Comparison of ENCODE assay signal across 16 cellular contexts in the genomic region with DNA sequence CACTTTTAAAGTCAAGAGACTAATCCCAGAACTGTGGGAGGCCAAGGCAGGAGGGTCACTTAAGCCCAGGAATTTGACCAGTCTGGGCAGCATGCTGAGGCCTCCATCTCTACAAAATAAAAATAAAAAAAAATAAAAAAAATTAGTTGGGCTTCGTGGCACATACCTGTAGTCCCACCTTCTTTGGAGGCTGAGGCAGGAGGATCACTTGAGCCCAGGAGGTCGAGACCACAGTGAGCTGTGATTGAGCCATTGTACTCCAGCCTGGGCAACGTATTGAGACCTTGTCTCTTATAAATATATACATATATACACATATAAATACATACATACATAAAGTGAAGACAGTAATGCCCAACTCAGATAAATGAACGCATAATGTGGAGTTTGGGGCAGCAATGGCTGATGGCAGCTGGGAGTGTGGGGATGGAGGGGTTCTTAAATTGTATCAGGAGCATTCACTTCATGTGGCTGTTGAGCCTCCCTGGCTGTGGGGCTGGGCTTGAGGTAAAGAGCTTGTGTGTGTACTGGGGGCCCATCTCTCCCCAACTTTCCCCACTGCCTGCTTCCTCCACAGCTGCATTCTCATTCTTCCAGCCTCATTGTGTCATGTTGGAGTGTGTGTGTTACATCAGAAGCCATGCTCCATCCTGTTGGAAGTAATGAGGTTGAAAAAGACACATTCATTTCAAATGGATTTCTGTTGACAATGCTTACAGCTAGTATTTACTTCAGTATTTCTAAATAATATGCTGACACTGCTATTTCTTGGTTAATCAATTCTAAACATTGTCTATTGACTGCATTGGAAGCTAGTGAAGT.
DNase-seq lines count a peak whose midpoint lies in the region; ATAC-seq, FAIRE-seq and TF ChIP-seq lines count a peak whose summit lies in the region.
"Had no signal": no experiment of that assay in that cellular context is flagged by ENCODE, and none has a peak within 500 bp of the region (broad histone marks: within the 10 kb centered on the region; RNA-seq: fewer than 3 reads in every experiment).

No MANE protein-coding gene starts in this region.

- no peak overlapping the region for H3K27ac Mint-ChIP-seq in activated CD4-positive, alpha-beta memory T cell treated with anti-CD3 and anti-CD28 coated beads, Interleukin-2, amount 10 ng/mL, durations not matched to agents 7 days and 5 days
- H3K27ac Mint-ChIP-seq in activated CD4-positive, alpha-beta memory T cell treated with anti-CD3 and anti-CD28 coated beads for 36 hours = no peak overlapping the region
- H3K27ac Mint-ChIP-seq in activated T-helper 17 cell treated with anti-CD3 and anti-CD28 coated beads, Interleukin-2, amount 50 U/mL, for 72 hours = no peak overlapping the region

- H3K27ac ChIP-seq in WERI-Rb-1 (peak overlapping the region; percentile 80), HepG2 (ENCODE audit: extremely low read length, insufficient read depth, low read length) (no peak overlapping the region), stomach (no peak overlapping the region)
- H3K27ac ChIP-seq: 22Rv1, BLaER1 had no signal

- H3K9me3 ChIP-seq in WERI-Rb-1 (ENCODE audit: severe bottlenecking) = no peaks in the 10 kb centered on the region
- H3K9me3 ChIP-seq in HepG2 (ENCODE audit: low read length) = no peaks in the 10 kb centered on the region
- H3K9me3 ChIP-seq in stomach = no peaks in the 10 kb centered on the region
- H3K9me3 ChIP-seq: HAP-1 had no signal

- H3K36me3 ChIP-seq in WERI-Rb-1 = no peaks in the 10 kb centered on the region
- no peaks in the 10 kb centered on the region for H3K36me3 ChIP-seq in HepG2 (replicated peaks in 1 of 2; ENCODE audit: control insufficient read depth in 1 of 2, insufficient read depth in 2 of 2, low read length in 2 of 2)
- no peaks in the 10 kb centered on the region for H3K36me3 ChIP-seq in stomach
- H3K36me3 ChIP-seq: BLaER1, HAP-1 had no signal

- FAIRE-seq in HepG2 (lab: Jason Lieb, UNC) = no peak

- no peak overlapping the region for H3K9ac ChIP-seq in HepG2 (ENCODE audit: insufficient read depth, low read depth, low read length)
- H3K9ac ChIP-seq: BLaER1 had no signal

- in situ Hi-C loops in HepG2 (cut with HindIII; ENCODE audit: extremely low pct_ligation_motif_present, low pct_unique_long_range_greater_than_20kb) = no loop called here

- 21% methylated on average over 4 of the region's 4 CpGs for WGBS in HepG2 (ENCODE audit: low lambda C conversion rate)
- 82 to 92% (median 86%) methylated on average over 4 of the region's 4 CpGs for WGBS in stomach, 5 donors

- no peak overlapping the region for H2AFZ ChIP-seq in HepG2 (ENCODE audit: low read length)

- POLR2A ChIA-PET in activated CD4-positive, alpha-beta memory T cell treated with anti-CD3 and anti-CD28 coated beads, Interleukin-2, amount 10 ng/mL, durations not matched to agents 7 days and 5 days (lab: Charles Lee) = no interaction called here
- POLR2A ChIA-PET in activated CD4-positive, alpha-beta memory T cell treated with anti-CD3 and anti-CD28 coated beads for 36 hours (lab: Charles Lee) = no interaction called here
- POLR2A ChIA-PET in HepG2 (lab: Yijun Ruan, JAX) = no interaction called here

- TF ChIP-seq EP300 in HepG2 (IDR thresholded peaks at IDR 0.05; ENCODE audit: low read depth in 2 of 2, low read length in 2 of 2) (no peak), HepG2 (CRISPR knock-in tag; IDR thresholded peaks at IDR 0.05; ENCODE audit: borderline replicate concordance) (no peak), stomach (IDR thresholded peaks at IDR 0.05) (no peak)

- H3K4me3 ChIP-seq in WERI-Rb-1 (ENCODE audit: low read depth, low read length) (no peak overlapping the region), HepG2 (replicated peaks in 1 of 3; ENCODE audit: insufficient read depth in 1 of 3, low read depth in 2 of 3, low read length in 3 of 3) (no peak overlapping the region), stomach (no peak overlapping the region)
- H3K4me3 ChIP-seq: BLaER1, HAP-1 had no signal

- TF ChIP-seq POLR2A in HepG2 (IDR thresholded peaks at IDR 0.05; ENCODE audit: insufficient read depth in 1 of 2, low read depth in 2 of 2, low read length in 2 of 2) (no peak), stomach (IDR thresholded peaks at IDR 0.05) (no peak)

- intact Hi-C loops in activated CD4-positive, alpha-beta memory T cell treated with anti-CD3 and anti-CD28 coated beads for 36 hours (cut with micrococcal nuclease) = no loop called here
- intact Hi-C loops in HepG2 (cut with micrococcal nuclease; ENCODE audit: unreplicated experiment) = no loop called here
- intact Hi-C loops in stomach (cut with DNase I; ENCODE audit: low total_unique reads) = no loop called here

- no peaks in the 10 kb centered on the region for H4K20me1 ChIP-seq in HepG2 (ENCODE audit: insufficient read depth, low read length)
- H4K20me1 ChIP-seq: BLaER1 had no signal

- ATAC-seq in HepG2 = no peak
- ATAC-seq in activated T-helper 17 cell treated with anti-CD3 and anti-CD28 coated beads, Interleukin-2, amount 50 U/mL, for 72 hours (replicated peaks) = no peak

- H3K79me2 ChIP-seq in HepG2 (ENCODE audit: insufficient read depth, low read length) = no peaks in the 10 kb centered on the region

- no peaks in the 10 kb centered on the region for H3K27me3 Mint-ChIP-seq in activated CD4-positive, alpha-beta memory T cell treated with anti-CD3 and anti-CD28 coated beads, Interleukin-2, amount 10 ng/mL, durations not matched to agents 7 days and 5 days
- H3K27me3 Mint-ChIP-seq in activated CD4-positive, alpha-beta memory T cell treated with anti-CD3 and anti-CD28 coated beads for 36 hours = peaks cover 2% of the 10 kb centered on the region
- peaks cover 3% of the 10 kb centered on the region for H3K27me3 Mint-ChIP-seq in activated T-helper 17 cell treated with anti-CD3 and anti-CD28 coated beads, Interleukin-2, amount 50 U/mL, for 72 hours

- no peaks in the 10 kb centered on the region for H3K36me3 Mint-ChIP-seq in activated CD4-positive, alpha-beta memory T cell treated with anti-CD3 and anti-CD28 coated beads, Interleukin-2, amount 10 ng/mL, durations not matched to agents 7 days and 5 days (ENCODE audit: low read depth)
- H3K36me3 Mint-ChIP-seq in activated CD4-positive, alpha-beta memory T cell treated with anti-CD3 and anti-CD28 coated beads for 36 hours = no peaks in the 10 kb centered on the region
- H3K36me3 Mint-ChIP-seq in activated T-helper 17 cell treated with anti-CD3 and anti-CD28 coated beads, Interleukin-2, amount 50 U/mL, for 72 hours (ENCODE audit: low read depth) = no peaks in the 10 kb centered on the region

- no peaks in the 10 kb centered on the region for H3K9me3 Mint-ChIP-seq in activated CD4-positive, alpha-beta memory T cell treated with anti-CD3 and anti-CD28 coated beads, Interleukin-2, amount 10 ng/mL, durations not matched to agents 7 days and 5 days
- peaks cover 5% of the 10 kb centered on the region for H3K9me3 Mint-ChIP-seq in activated CD4-positive, alpha-beta memory T cell treated with anti-CD3 and anti-CD28 coated beads for 36 hours
- no peaks in the 10 kb centered on the region for H3K9me3 Mint-ChIP-seq in activated T-helper 17 cell treated with anti-CD3 and anti-CD28 coated beads, Interleukin-2, amount 50 U/mL, for 72 hours

- BruUV-seq in HepG2 (replicated peaks; lab: Mats Ljungman, UMichigan) = no TSS peak

- CTCF ChIA-PET in activated CD4-positive, alpha-beta memory T cell treated with anti-CD3 and anti-CD28 coated beads, Interleukin-2, amount 10 ng/mL, durations not matched to agents 7 days and 5 days (lab: Charles Lee) = no interaction called here
- CTCF ChIA-PET in activated CD4-positive, alpha-beta memory T cell treated with anti-CD3 and anti-CD28 coated beads for 36 hours (lab: Charles Lee) = interaction anchor here (0.7 kb wide), 1 partner anchor 1440 kb away, joined by 3 read pairs; no protein-coding TSS in a partner anchor
- CTCF ChIA-PET in HepG2 (lab: Yijun Ruan, JAX; ENCODE audit: low intra/inter-chr PET ratio, low total read pairs) = no interaction called here

- DNase-seq in activated CD4-positive, alpha-beta memory T cell treated with anti-CD3 and anti-CD28 coated beads, Interleukin-2, amount 10 ng/mL, durations not matched to agents 7 days and 5 days = peak; percentile 9
- no peak for DNase-seq in activated CD4-positive, alpha-beta memory T cell treated with anti-CD3 and anti-CD28 coated beads for 36 hours
- DNase-seq in WERI-Rb-1 (no peak), HepG2 (ENCODE audit: low spot score) (no peak), stomach (peak; percentile 13), NCI-H82 treated with DMSO at 0.1 percent for 48 hours (lab: John Stamatoyannopoulos, UW; ENCODE audit: unreplicated experiment) (no peak)
- no peak for DNase-seq in activated CD4-positive, alpha-beta T cell treated with anti-CD3 and anti-CD28 coated beads, Interleukin-2, amount 50 U/mL, for 48 hours
- DNase-seq: EL, Karpas-422, NCI-H1105 treated with DMSO at 0.1 percent for 48 hours, NCI-H187, NCI-H446 had no signal

- H3K4me1 Mint-ChIP-seq in activated CD4-positive, alpha-beta memory T cell treated with anti-CD3 and anti-CD28 coated beads, Interleukin-2, amount 10 ng/mL, durations not matched to agents 7 days and 5 days = no peaks in the 10 kb centered on the region
- H3K4me1 Mint-ChIP-seq in activated CD4-positive, alpha-beta memory T cell treated with anti-CD3 and anti-CD28 coated beads for 36 hours (ENCODE audit: low read depth) = no peaks in the 10 kb centered on the region
- H3K4me1 Mint-ChIP-seq in activated T-helper 17 cell treated with anti-CD3 and anti-CD28 coated beads, Interleukin-2, amount 50 U/mL, for 72 hours = no peaks in the 10 kb centered on the region

- H3K4me1 ChIP-seq in HepG2 (ENCODE audit: insufficient read depth, low read length) (peaks cover 12% of the 10 kb centered on the region; the same call in 1 of the 2 replicates), stomach (peaks cover 0 to 19% (median 3%) of the 10 kb centered on the region in 4 donors)
- H3K4me1 ChIP-seq: HAP-1 had no signal

- H3K27me3 ChIP-seq in WERI-Rb-1 (ENCODE audit: insufficient read depth, low read depth, severe bottlenecking) (no peaks in the 10 kb centered on the region), HepG2 (ENCODE audit: control insufficient read depth in 1 of 2, insufficient read depth in 2 of 2, low read length in 2 of 2) (no peaks in the 10 kb centered on the region; a peak in 1 of 5 replicates), stomach (no peaks in the 10 kb centered on the region)
- H3K27me3 ChIP-seq: BLaER1 had no signal

- TF ChIP-seq CTCF in WERI-Rb-1 (IDR thresholded peaks at IDR 0.05; ENCODE audit: low read depth, low read length) = no peak
- no peak for TF ChIP-seq CTCF in HepG2 (CRISPR knock-in tag; IDR thresholded peaks at IDR 0.05)
- no peak for TF ChIP-seq CTCF in stomach (IDR thresholded peaks at IDR 0.05)

- H3K4me2 ChIP-seq in HepG2 (ENCODE audit: low read depth, low read length) = no peak overlapping the region

- TF ChIP-seq RAD21 in HepG2 (CRISPR knock-in tag; IDR thresholded peaks at IDR 0.05) = no peak

- no peak overlapping the region for H3K4me3 Mint-ChIP-seq in activated CD4-positive, alpha-beta memory T cell treated with anti-CD3 and anti-CD28 coated beads, Interleukin-2, amount 10 ng/mL, durations not matched to agents 7 days and 5 days
- H3K4me3 Mint-ChIP-seq in activated CD4-positive, alpha-beta memory T cell treated with anti-CD3 and anti-CD28 coated beads for 36 hours = no peak overlapping the region
- H3K4me3 Mint-ChIP-seq in activated T-helper 17 cell treated with anti-CD3 and anti-CD28 coated beads, Interleukin-2, amount 50 U/mL, for 72 hours = no peak overlapping the region

TF ChIP-seq in HepG2, 621 proteins besides CTCF, POLR2A, EP300 and RAD21 (continues in another document):
- no peak for TF ChIP-seq MATR3 (CRISPR knock-in tag; IDR thresholded peaks at IDR 0.05)

Comparison
In these comparisons a context has a peak if more than half of its experiments do, and no peak if none do; other contexts are left out.
1. DNase-seq: peak in activated CD4-positive, alpha-beta memory T cell treated with anti-CD3 and anti-CD28 coated beads, Interleukin-2, amount 10 ng/mL, durations not matched to agents 7 days and 5 days (single experiment) and stomach (single experiment); none in activated CD4-positive, alpha-beta memory T cell treated with anti-CD3 and anti-CD28 coated beads for 36 hours (single experiment), WERI-Rb-1 (single experiment), HepG2 (single experiment), activated CD4-positive, alpha-beta T cell treated with anti-CD3 and anti-CD28 coated beads, Interleukin-2, amount 50 U/mL, for 48 hours (0 of 2) and NCI-H82 treated with DMSO at 0.1 percent for 48 hours (single experiment).